ENCODE assay signal across 8 cellular contexts in the genomic region with DNA sequence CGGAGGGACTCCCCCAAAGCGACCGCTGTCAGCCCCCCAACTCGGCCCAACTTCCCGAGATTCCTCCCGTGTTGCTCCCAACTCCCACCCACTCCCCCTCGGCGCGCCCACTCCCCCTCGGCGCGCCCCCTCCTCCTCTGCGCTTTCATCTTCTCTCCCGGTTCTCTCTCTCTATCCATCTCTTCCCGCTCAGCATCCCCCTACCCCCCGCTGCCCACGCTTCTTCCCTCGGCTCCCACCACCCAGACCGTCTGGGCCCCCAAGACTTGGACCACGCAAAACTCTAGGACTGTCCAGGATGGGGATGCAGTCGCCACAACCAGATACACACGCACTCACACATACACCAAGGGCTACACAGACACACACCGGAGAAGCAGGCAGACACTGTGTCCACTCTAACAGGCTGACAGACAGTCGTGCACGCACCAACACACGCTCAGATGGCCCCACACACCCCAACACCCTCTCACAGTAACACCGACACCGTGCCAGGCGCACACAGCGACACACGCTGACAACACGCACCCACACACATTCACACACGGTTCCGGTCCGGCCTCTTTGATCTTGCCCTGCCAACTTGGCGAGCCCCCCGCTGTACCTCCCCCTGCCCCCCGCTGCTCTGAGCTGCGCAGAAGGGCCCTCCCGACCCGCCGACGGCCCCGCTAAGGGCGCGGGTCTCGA. TPM values are rescaled to one million over a fixed set of nuclear protein-coding genes. Genes with fewer than 3 reads are reported as not detected.
A peak's percentile ranks its signal among the peaks of the same experiment; 100 is the strongest.
DNase-seq lines count a peak whose midpoint lies in the region; ATAC-seq lines count a peak whose summit lies in the region.

No MANE protein-coding gene starts in this region.

- peak overlapping the region; percentile 57 for H3K4me3 Mint-ChIP-seq in activated T-cell treated with anti-CD3 and anti-CD28 coated beads, Interleukin-2, amount 50 U/mL, for 24 hours
- peak overlapping the region; percentile 53 to 72 (median 63) for H3K4me3 Mint-ChIP-seq in immature natural killer cell
- H3K4me3 Mint-ChIP-seq in stimulated activated memory B cell treated with anti-CD40 and anti-IgM and Interleukin-4, amounts not matched to agents 10 μg/mL and 1 μg/mL and 100 μg/mL, for 72 hours, result peak overlapping the region; percentile 8

- peaks cover 77% of the 10 kb centered on the region for H3K27me3 Mint-ChIP-seq in activated T-cell treated with anti-CD3 and anti-CD28 coated beads, Interleukin-2, amount 50 U/mL, for 24 hours
- H3K27me3 Mint-ChIP-seq in immature natural killer cell (ENCODE audit: low read depth in 3 of 3), result peaks cover 14 to 27% (median 19%) of the 10 kb centered on the region in 3 donors
- H3K27me3 Mint-ChIP-seq in stimulated activated memory B cell treated with anti-CD40 and anti-IgM and Interleukin-4, amounts not matched to agents 10 μg/mL and 1 μg/mL and 100 μg/mL, for 72 hours, result peaks cover 71% of the 10 kb centered on the region

- peaks cover 20% of the 10 kb centered on the region for H3K4me1 Mint-ChIP-seq in activated T-cell treated with anti-CD3 and anti-CD28 coated beads, Interleukin-2, amount 50 U/mL, for 24 hours (ENCODE audit: low read depth)
- H3K4me1 Mint-ChIP-seq in immature natural killer cell, result peaks cover 8 to 13% of the 10 kb centered on the region in 2 donors
- peaks cover 35% of the 10 kb centered on the region for H3K4me1 Mint-ChIP-seq in stimulated activated memory B cell treated with anti-CD40 and anti-IgM and Interleukin-4, amounts not matched to agents 10 μg/mL and 1 μg/mL and 100 μg/mL, for 72 hours

- peak; percentile 32 for DNase-seq in DMS 273 (lab: John Stamatoyannopoulos, UW; ENCODE audit: unreplicated experiment)
- no peak for DNase-seq in DMS 273 treated with DMSO at 0.1 percent for 48 hours (lab: John Stamatoyannopoulos, UW)
- DNase-seq in activated T-cell treated with anti-CD3 and anti-CD28 coated beads, Interleukin-2, amount 50 U/mL, for 24 hours, result peak; percentile 53
- DNase-seq in immature natural killer cell, result no peak
- no peak for DNase-seq in middle frontal gyrus (ENCODE audit: extremely low spot score, low spot score)

- no peak overlapping the region for H3K27ac Mint-ChIP-seq in activated T-cell treated with anti-CD3 and anti-CD28 coated beads, Interleukin-2, amount 50 U/mL, for 24 hours
- H3K27ac Mint-ChIP-seq in immature natural killer cell, result peak overlapping the region in 1 of 6 donors; percentile 5
- H3K27ac Mint-ChIP-seq in stimulated activated memory B cell treated with anti-CD40 and anti-IgM and Interleukin-4, amounts not matched to agents 10 μg/mL and 1 μg/mL and 100 μg/mL, for 72 hours, result no peak overlapping the region

- no peaks in the 10 kb centered on the region for H3K36me3 Mint-ChIP-seq in activated T-cell treated with anti-CD3 and anti-CD28 coated beads, Interleukin-2, amount 50 U/mL, for 24 hours (ENCODE audit: low read depth)
- H3K36me3 Mint-ChIP-seq in immature natural killer cell, result no peaks in the 10 kb centered on the region
- no peaks in the 10 kb centered on the region for H3K36me3 Mint-ChIP-seq in stimulated activated memory B cell treated with anti-CD40 and anti-IgM and Interleukin-4, amounts not matched to agents 10 μg/mL and 1 μg/mL and 100 μg/mL, for 72 hours

- H3K9me3 Mint-ChIP-seq in activated T-cell treated with anti-CD3 and anti-CD28 coated beads, Interleukin-2, amount 50 U/mL, for 24 hours, result no peaks in the 10 kb centered on the region
- H3K9me3 Mint-ChIP-seq in immature natural killer cell, result no peaks in the 10 kb centered on the region
- H3K9me3 Mint-ChIP-seq in stimulated activated memory B cell treated with anti-CD40 and anti-IgM and Interleukin-4, amounts not matched to agents 10 μg/mL and 1 μg/mL and 100 μg/mL, for 72 hours, result no peaks in the 10 kb centered on the region

- no peak for ATAC-seq in stimulated activated memory B cell treated with anti-CD40 and anti-IgM and Interleukin-4, amounts not matched to agents 10 μg/mL and 1 μg/mL and 100 μg/mL, for 72 hours
- ATAC-seq in HG02798 (IDR thresholded peaks at IDR 0.05; ENCODE audit: poor library complexity, unreplicated experiment), result no peak
- ATAC-seq in GM19324 (IDR thresholded peaks at IDR 0.05; ENCODE audit: low FRiP score, unreplicated experiment), result no peak

RNA-seq across cellular contexts. Expression of a gene that starts 1.1 kb away (rescaled TPM):
- polyA plus RNA-seq in immature natural killer cell, result not detected

Comparison
In these comparisons a context has a peak if more than half of its experiments do, and no peak if none do; other contexts are left out.
1. DNase-seq: peak in DMS 273 (single experiment) and activated T-cell treated with anti-CD3 and anti-CD28 coated beads, Interleukin-2, amount 50 U/mL, for 24 hours (single experiment); none in DMS 273 treated with DMSO at 0.1 percent for 48 hours (single experiment), immature natural killer cell (0 of 3) and middle frontal gyrus (single experiment).
2. H3K4me3 Mint-ChIP-seq: peak in every context shown above with its lines; median percentile 63 in immature natural killer cell; 57 in activated T-cell treated with anti-CD3 and anti-CD28 coated beads, Interleukin-2, amount 50 U/mL, for 24 hours; 8 in stimulated activated memory B cell treated with anti-CD40 and anti-IgM and Interleukin-4, amounts not matched to agents 10 μg/mL and 1 μg/mL and 100 μg/mL, for 72 hours.